Comparison of ENCODE assay signal across 19 cellular contexts in genomic region chr1:8390707-8391106, GRCh38.
DNase-seq lines count a peak whose midpoint lies in the region; ATAC-seq and TF ChIP-seq lines count a peak whose summit lies in the region.
"Had no signal": no experiment of that assay in that cellular context is flagged by ENCODE, and none has a peak within 500 bp of the region (broad histone marks: within the 10 kb centered on the region; RNA-seq: fewer than 3 reads in every experiment).

No MANE protein-coding gene starts in this region.

- POLR2A ChIA-PET in activated CD4-positive, alpha-beta T cell treated with anti-CD3 and anti-CD28 coated beads for 36 hours (lab: Charles Lee): no interaction called here
- POLR2A ChIA-PET in CD4-positive, alpha-beta T cell (lab: Charles Lee): no interaction called here
- POLR2A ChIA-PET in activated B cell treated with CpG ODN at 0.5 μM for 24 hours (lab: Charles Lee): no interaction called here

- CTCF ChIA-PET in activated CD4-positive, alpha-beta T cell treated with anti-CD3 and anti-CD28 coated beads for 36 hours (lab: Charles Lee): interaction anchor here (0.6 to 0.7 kb wide), 2 partner anchors 20 to 79 kb away, joined by 3 to 4 read pairs; no protein-coding TSS in a partner anchor
- CTCF ChIA-PET in CD4-positive, alpha-beta T cell (lab: Charles Lee): no interaction called here
- CTCF ChIA-PET in activated B cell treated with CpG ODN at 0.5 μM for 24 hours (lab: Charles Lee): interaction anchor here (1.1 to 1.8 kb wide), 2 partner anchors 18 to 430 kb away, joined by 3 to 6 read pairs; no protein-coding TSS in a partner anchor

- no peak overlapping the region for H3K27ac ChIP-seq in CD4-positive, alpha-beta T cell (ENCODE audit: low read depth, low read length)
- H3K27ac ChIP-seq: C4-2B, hepatocyte, parathyroid adenoma, SK-N-MC had no signal

- H3K4me3 Mint-ChIP-seq in activated CD4-positive, alpha-beta T cell treated with anti-CD3 and anti-CD28 coated beads for 36 hours: no peak overlapping the region
- H3K4me3 Mint-ChIP-seq in CD4-positive, alpha-beta T cell: no peak overlapping the region
- H3K4me3 Mint-ChIP-seq in activated B cell treated with CpG ODN at 0.5 μM for 24 hours (peak overlapping the region; percentile 11), nephron progenitor cell (no peak overlapping the region), osteocyte (ENCODE audit: unreplicated experiment) (no peak overlapping the region)

- intact Hi-C loops in activated CD4-positive, alpha-beta T cell treated with anti-CD3 and anti-CD28 coated beads for 36 hours (cut with DNase I, micrococcal nuclease): no loop called here
- intact Hi-C loops in CD4-positive, alpha-beta T cell (cut with DNase I, micrococcal nuclease): no loop called here
- intact Hi-C loops in activated B cell treated with CpG ODN at 0.5 μM for 24 hours (cut with micrococcal nuclease): no loop called here

- H3K27ac Mint-ChIP-seq in activated CD4-positive, alpha-beta T cell treated with anti-CD3 and anti-CD28 coated beads for 36 hours: peak overlapping the region; percentile 53
- H3K27ac Mint-ChIP-seq in CD4-positive, alpha-beta T cell: peak overlapping the region; percentile 68
- H3K27ac Mint-ChIP-seq in activated B cell treated with CpG ODN at 0.5 μM for 24 hours (peak overlapping the region; percentile 76), nephron progenitor cell (peak overlapping the region; percentile 41), osteocyte (ENCODE audit: unreplicated experiment) (no peak overlapping the region)

- no peak for TF ChIP-seq CTCF in CD4-positive, alpha-beta T cell (IDR thresholded peaks at IDR 0.05)
- no peak for TF ChIP-seq CTCF in activated B cell treated with CpG ODN at 0.5 μM for 24 hours (IDR thresholded peaks at IDR 0.05)
- TF ChIP-seq CTCF in nephron progenitor cell (IDR thresholded peaks at IDR 0.05): no peak
- no peak for TF ChIP-seq CTCF in osteocyte (IDR thresholded peaks at IDR 0.05)

- H3K27me3 ChIP-seq in CD4-positive, alpha-beta T cell (ENCODE audit: control insufficient read depth, insufficient read depth, low read length): no peaks in the 10 kb centered on the region
- H3K27me3 ChIP-seq: hepatocyte had no signal

- peaks cover 35% of the 10 kb centered on the region for H3K36me3 Mint-ChIP-seq in activated CD4-positive, alpha-beta T cell treated with anti-CD3 and anti-CD28 coated beads for 36 hours (ENCODE audit: low read depth)
- peaks cover 71% of the 10 kb centered on the region for H3K36me3 Mint-ChIP-seq in CD4-positive, alpha-beta T cell (ENCODE audit: low read depth)
- H3K36me3 Mint-ChIP-seq in activated B cell treated with CpG ODN at 0.5 μM for 24 hours (ENCODE audit: low read depth) (peaks cover 58% of the 10 kb centered on the region), nephron progenitor cell (ENCODE audit: low read depth) (peaks cover 87% of the 10 kb centered on the region), osteocyte (ENCODE audit: unreplicated experiment) (peaks cover 31% of the 10 kb centered on the region)

- H3K4me1 Mint-ChIP-seq in activated CD4-positive, alpha-beta T cell treated with anti-CD3 and anti-CD28 coated beads for 36 hours: peaks cover 82% of the 10 kb centered on the region
- H3K4me1 Mint-ChIP-seq in CD4-positive, alpha-beta T cell (ENCODE audit: low read depth): peaks cover 91% of the 10 kb centered on the region
- peaks cover 82% of the 10 kb centered on the region for H3K4me1 Mint-ChIP-seq in activated B cell treated with CpG ODN at 0.5 μM for 24 hours
- peaks cover 70% of the 10 kb centered on the region for H3K4me1 Mint-ChIP-seq in nephron progenitor cell
- H3K4me1 Mint-ChIP-seq in osteocyte (ENCODE audit: unreplicated experiment): peaks cover 39% of the 10 kb centered on the region

- H3K9me3 ChIP-seq in CD4-positive, alpha-beta T cell (ENCODE audit: control insufficient read depth, low read length): no peaks in the 10 kb centered on the region
- H3K9me3 ChIP-seq: mucosa of descending colon had no signal

- ATAC-seq in activated CD4-positive, alpha-beta T cell treated with anti-CD3 and anti-CD28 coated beads for 36 hours: no peak
- ATAC-seq in CD4-positive, alpha-beta T cell (ENCODE audit: poor library complexity): no peak
- no peak for ATAC-seq in activated B cell treated with CpG ODN at 0.5 μM for 24 hours (ENCODE audit: low read depth)
- ATAC-seq: HepG2, mucosa of descending colon had no signal

- no peak for DNase-seq in activated CD4-positive, alpha-beta T cell treated with anti-CD3 and anti-CD28 coated beads for 36 hours
- DNase-seq in activated CD4-positive, alpha-beta T cell treated with anti-CD3 and anti-CD28 coated beads, Interleukin-2, amount 50 U/mL, for 4 hours: no peak
- no peak for DNase-seq in CD4-positive, alpha-beta T cell
- DNase-seq in activated B cell treated with CpG ODN at 0.5 μM for 24 hours: no peak
- DNase-seq in nephron progenitor cell: no peak
- no peak for DNase-seq in NCI-H2081 (lab: John Stamatoyannopoulos, UW)
- DNase-seq in osteocyte (ENCODE audit: extremely low spot score, unreplicated experiment): no peak
- no peak for DNase-seq in ecto neural progenitor cell (ENCODE audit: low spot score)
- DNase-seq: DND-41; effector memory CD4-positive, alpha-beta T cell; mucosa of descending colon; NCI-H2029; NCI-H510A treated with DMSO at 0.1 percent for 48 hours; trophoblast cell had no signal

- no peaks in the 10 kb centered on the region for H3K27me3 Mint-ChIP-seq in activated CD4-positive, alpha-beta T cell treated with anti-CD3 and anti-CD28 coated beads for 36 hours
- H3K27me3 Mint-ChIP-seq in CD4-positive, alpha-beta T cell: no peaks in the 10 kb centered on the region
- H3K27me3 Mint-ChIP-seq in activated B cell treated with CpG ODN at 0.5 μM for 24 hours (no peaks in the 10 kb centered on the region), nephron progenitor cell (ENCODE audit: low read depth, poor library complexity) (no peaks in the 10 kb centered on the region), osteocyte (ENCODE audit: unreplicated experiment) (no peaks in the 10 kb centered on the region)

- no peaks in the 10 kb centered on the region for H3K9me3 Mint-ChIP-seq in activated CD4-positive, alpha-beta T cell treated with anti-CD3 and anti-CD28 coated beads for 36 hours (ENCODE audit: low read depth)
- H3K9me3 Mint-ChIP-seq in CD4-positive, alpha-beta T cell: no peaks in the 10 kb centered on the region
- H3K9me3 Mint-ChIP-seq in activated B cell treated with CpG ODN at 0.5 μM for 24 hours: no peaks in the 10 kb centered on the region
- peaks cover 6% of the 10 kb centered on the region for H3K9me3 Mint-ChIP-seq in nephron progenitor cell
- H3K9me3 Mint-ChIP-seq in osteocyte (ENCODE audit: unreplicated experiment): no peaks in the 10 kb centered on the region
